ENCODE assay signal across 1 cellular context in genomic region chr3:51671090-51672082, GRCh38.
TF ChIP-seq lines count a peak whose summit lies in the region.

Gene TEX264 (plus strand): TSS chr3:51671252. CDS start chr3:51674305, 3,053 bp downstream.

TF ChIP-seq in HepG2, 621 proteins besides CTCF, POLR2A, EP300 and RAD21 (continued from another document and continues in another):
- no peak for TF ChIP-seq RERE (CRISPR knock-in tag; IDR thresholded peaks at IDR 0.05; ENCODE audit: low read depth)
- no peak for TF ChIP-seq ZBTB33 (CRISPR knock-in tag; IDR thresholded peaks at IDR 0.05)
- no peak for TF ChIP-seq PTBP1 (IDR thresholded peaks at IDR 0.05; ENCODE audit: low read depth, low read length, poor library complexity, severe bottlenecking)
- no peak for TF ChIP-seq HNF1B (CRISPR knock-in tag; IDR thresholded peaks at IDR 0.05)
- TF ChIP-seq ZNF777 (CRISPR knock-in tag; IDR thresholded peaks at IDR 0.05), result peak; percentile 45
- no peak for TF ChIP-seq DDIT3 (CRISPR knock-in tag; IDR thresholded peaks at IDR 0.05)
- 0 out of 2 replicates have a peak, but pooled peaks have one; percentile 9 for TF ChIP-seq DPF2 (CRISPR knock-in tag; IDR thresholded peaks at IDR 0.05; ENCODE audit: borderline replicate concordance, low read depth)
- TF ChIP-seq ZNF432 (CRISPR knock-in tag; IDR thresholded peaks at IDR 0.05; ENCODE audit: borderline replicate concordance), result no peak
- TF ChIP-seq GABPA (IDR thresholded peaks at IDR 0.05; ENCODE audit: low read depth, low read length), result peak; percentile 15; the same call in 1 of the 2 replicates
- peak; percentile 45 for TF ChIP-seq GABPA (CRISPR knock-in tag; IDR thresholded peaks at IDR 0.05; ENCODE audit: low read depth)
- TF ChIP-seq GTF3A (CRISPR knock-in tag; conservative IDR thresholded peaks at IDR 0.05), result no peak
- no peak for TF ChIP-seq ZNF530 (CRISPR knock-in tag; IDR thresholded peaks at IDR 0.05; ENCODE audit: low read depth)
- peak; percentile 87; the same call in 1 of the 2 replicates for TF ChIP-seq YEATS4 (CRISPR knock-in tag; IDR thresholded peaks at IDR 0.05; ENCODE audit: borderline replicate concordance)
- TF ChIP-seq GPN1 (CRISPR knock-in tag; IDR thresholded peaks at IDR 0.05; ENCODE audit: borderline replicate concordance), result no peak
- peak; percentile 49; the same call in 1 of the 2 replicates for TF ChIP-seq ZSCAN20 (CRISPR knock-in tag; IDR thresholded peaks at IDR 0.05; ENCODE audit: borderline replicate concordance)
- 0 out of 2 replicates have a peak, but pooled peaks have one; percentile 21 for TF ChIP-seq ZNF510 (CRISPR knock-in tag; IDR thresholded peaks at IDR 0.05; ENCODE audit: low read depth)
- TF ChIP-seq ELF1 (CRISPR knock-in tag; IDR thresholded peaks at IDR 0.05), result peak; percentile 48
- TF ChIP-seq ZBTB37 (CRISPR knock-in tag; IDR thresholded peaks at IDR 0.05), result no peak
- no peak for TF ChIP-seq AHDC1 (CRISPR knock-in tag; IDR thresholded peaks at IDR 0.05; ENCODE audit: borderline replicate concordance)
- TF ChIP-seq ZNF383 (CRISPR knock-in tag; IDR thresholded peaks at IDR 0.05; ENCODE audit: borderline replicate concordance), result no peak
- TF ChIP-seq ZNF563 (CRISPR knock-in tag; IDR thresholded peaks at IDR 0.05), result no peak
- TF ChIP-seq DNMT1 (CRISPR knock-in tag; IDR thresholded peaks at IDR 0.05), result no peak
- no peak for TF ChIP-seq CREB3 (CRISPR knock-in tag; IDR thresholded peaks at IDR 0.05)
- TF ChIP-seq ARID5B (CRISPR knock-in tag; IDR thresholded peaks at IDR 0.05), result peak; percentile 28; the same call in 1 of the 2 replicates
- TF ChIP-seq ZNF362 (CRISPR knock-in tag; IDR thresholded peaks at IDR 0.05; ENCODE audit: borderline replicate concordance), result peak; percentile 41; the same call in 1 of the 2 replicates
- no peak for TF ChIP-seq PLRG1 (conservative IDR thresholded peaks at IDR 0.05)
- no peak for TF ChIP-seq RARG (CRISPR knock-in tag; IDR thresholded peaks at IDR 0.05; ENCODE audit: low read depth)
- TF ChIP-seq ZNF136 (CRISPR knock-in tag; IDR thresholded peaks at IDR 0.05; ENCODE audit: low read depth), result no peak
- TF ChIP-seq ZNF737 (CRISPR knock-in tag; IDR thresholded peaks at IDR 0.05; ENCODE audit: borderline replicate concordance), result no peak
- no peak for TF ChIP-seq HCFC1 (IDR thresholded peaks at IDR 0.05; ENCODE audit: low read depth, low read length)
